ENCODE assay signal across 10 cellular contexts in the genomic region with DNA sequence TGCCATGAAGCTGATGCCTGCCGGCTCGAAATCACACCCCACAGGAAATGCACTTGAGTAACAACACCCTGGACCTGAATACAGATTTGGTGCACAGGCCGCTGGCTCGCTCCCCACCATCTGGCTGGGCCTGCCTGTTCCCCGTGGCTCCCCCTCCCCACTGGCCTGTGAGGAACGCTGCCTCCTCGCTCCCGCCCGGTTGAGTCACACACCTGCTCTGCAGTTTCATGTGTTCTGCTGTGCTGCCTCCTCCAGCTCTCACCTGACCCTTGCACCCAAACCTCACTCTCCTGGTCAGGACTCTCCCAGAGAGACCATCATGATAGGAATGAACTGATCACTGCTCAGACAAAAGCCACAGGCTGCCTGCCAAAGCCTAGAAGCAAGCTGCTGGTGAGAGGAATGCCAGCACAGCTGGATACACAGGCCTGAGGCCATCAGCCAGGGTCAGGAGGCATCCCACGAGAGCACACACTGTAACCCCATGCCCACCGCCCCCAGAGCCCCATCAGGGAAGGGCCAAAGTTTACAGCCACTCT. TPM values are rescaled to one million over a fixed set of nuclear protein-coding genes. Genes with fewer than 3 reads are reported as not detected.
DNase-seq lines count a peak whose midpoint lies in the region; ATAC-seq, FAIRE-seq and TF ChIP-seq lines count a peak whose summit lies in the region.
"Had no signal": no experiment of that assay in that cellular context is flagged by ENCODE, and none has a peak within 500 bp of the region (broad histone marks: within the 10 kb centered on the region; RNA-seq: fewer than 3 reads in every experiment).

No MANE protein-coding gene starts in this region.

- TF ChIP-seq CTCF in astrocyte (IDR thresholded peaks at IDR 0.05; ENCODE audit: insufficient read depth, low read depth, low read length): no peak

- H3K27me3 ChIP-seq in astrocyte (ENCODE audit: insufficient read depth, low read length): no peaks in the 10 kb centered on the region
- H3K27me3 ChIP-seq: cardiac muscle cell, pancreas had no signal

- peaks cover 13% of the 10 kb centered on the region for H3K4me1 ChIP-seq in astrocyte (ENCODE audit: insufficient read depth, low read length)

- H3K27ac Mint-ChIP-seq in astrocyte (ENCODE audit: unreplicated experiment): no peak overlapping the region
- H3K27ac Mint-ChIP-seq in activated T-helper 1 cell treated with anti-CD3 and anti-CD28 coated beads, Interleukin-12 subunit alpha, Interleukin-12 subunit beta, Interleukin-2, Interleukin-4 antibody, amounts not matched to agents 30 ng/mL and 10 ng/mL and 1 ng/mL, durations not matched to agents 14 hours and 24 hours and 36 hours: no peak overlapping the region

- intact Hi-C loops in activated T-helper 1 cell treated with anti-CD3 and anti-CD28 coated beads, Interleukin-12 subunit alpha, Interleukin-12 subunit beta, Interleukin-2, Interleukin-4 antibody, amounts not matched to agents 30 ng/mL and 10 ng/mL and 1 ng/mL, durations not matched to agents 14 hours and 24 hours and 36 hours (cut with micrococcal nuclease): no loop called here

- no peak overlapping the region for H3K27ac ChIP-seq in astrocyte (ENCODE audit: low read depth, low read length)
- H3K27ac ChIP-seq: cardiac muscle cell, pancreas had no signal

- peak overlapping the region; percentile 58 for H3K4me3 Mint-ChIP-seq in astrocyte (ENCODE audit: unreplicated experiment)
- no peak overlapping the region for H3K4me3 Mint-ChIP-seq in activated T-helper 1 cell treated with anti-CD3 and anti-CD28 coated beads, Interleukin-12 subunit alpha, Interleukin-12 subunit beta, Interleukin-2, Interleukin-4 antibody, amounts not matched to agents 30 ng/mL and 10 ng/mL and 1 ng/mL, durations not matched to agents 14 hours and 24 hours and 36 hours

- H3K4me1 Mint-ChIP-seq in astrocyte (ENCODE audit: low read depth, unreplicated experiment): peaks cover 15% of the 10 kb centered on the region
- H3K4me1 Mint-ChIP-seq in activated T-helper 1 cell treated with anti-CD3 and anti-CD28 coated beads, Interleukin-12 subunit alpha, Interleukin-12 subunit beta, Interleukin-2, Interleukin-4 antibody, amounts not matched to agents 30 ng/mL and 10 ng/mL and 1 ng/mL, durations not matched to agents 14 hours and 24 hours and 36 hours (ENCODE audit: low read depth): peaks cover 7% of the 10 kb centered on the region

- no peak for ATAC-seq in GM18873 (IDR thresholded peaks at IDR 0.05; ENCODE audit: low FRiP score, unreplicated experiment)
- ATAC-seq: pancreas had no signal

- H3K9me3 ChIP-seq in astrocyte (ENCODE audit: insufficient read depth, low read depth, low read length): no peaks in the 10 kb centered on the region
- H3K9me3 ChIP-seq: pancreas had no signal

- no peak for FAIRE-seq in astrocyte (lab: Jason Lieb, UNC)
- FAIRE-seq: HTR-8/SVneo, pancreas had no signal

- peak overlapping the region; percentile 25 for H3K9ac ChIP-seq in astrocyte (ENCODE audit: low read length)

- peaks cover under 1% of the 10 kb centered on the region for H3K36me3 Mint-ChIP-seq in astrocyte (ENCODE audit: low read depth, unreplicated experiment)
- peaks cover 3% of the 10 kb centered on the region for H3K36me3 Mint-ChIP-seq in activated T-helper 1 cell treated with anti-CD3 and anti-CD28 coated beads, Interleukin-12 subunit alpha, Interleukin-12 subunit beta, Interleukin-2, Interleukin-4 antibody, amounts not matched to agents 30 ng/mL and 10 ng/mL and 1 ng/mL, durations not matched to agents 14 hours and 24 hours and 36 hours (ENCODE audit: low read depth)

- H3K4me3 ChIP-seq in astrocyte (ENCODE audit: insufficient read depth, low read depth, low read length): no peak overlapping the region
- H3K4me3 ChIP-seq: cardiac muscle cell, pancreas had no signal

- H3K79me2 ChIP-seq in astrocyte (ENCODE audit: insufficient read depth, low read length): peaks cover 13% of the 10 kb centered on the region

- H3K27me3 Mint-ChIP-seq in astrocyte (ENCODE audit: low read depth, unreplicated experiment): no peaks in the 10 kb centered on the region
- H3K27me3 Mint-ChIP-seq in activated T-helper 1 cell treated with anti-CD3 and anti-CD28 coated beads, Interleukin-12 subunit alpha, Interleukin-12 subunit beta, Interleukin-2, Interleukin-4 antibody, amounts not matched to agents 30 ng/mL and 10 ng/mL and 1 ng/mL, durations not matched to agents 14 hours and 24 hours and 36 hours (ENCODE audit: insufficient read depth): peaks cover 2% of the 10 kb centered on the region

- H3K9me3 Mint-ChIP-seq in astrocyte (ENCODE audit: unreplicated experiment): no peaks in the 10 kb centered on the region
- H3K9me3 Mint-ChIP-seq in activated T-helper 1 cell treated with anti-CD3 and anti-CD28 coated beads, Interleukin-12 subunit alpha, Interleukin-12 subunit beta, Interleukin-2, Interleukin-4 antibody, amounts not matched to agents 30 ng/mL and 10 ng/mL and 1 ng/mL, durations not matched to agents 14 hours and 24 hours and 36 hours: no peaks in the 10 kb centered on the region

- H2AFZ ChIP-seq in astrocyte (ENCODE audit: low read depth, low read length): no peak overlapping the region

- peak; percentile 60 for DNase-seq in HuH-7.5 (ENCODE audit: low spot score)
- DNase-seq in astrocyte (ENCODE audit: low read depth): peak; percentile 14
- DNase-seq in kidney tubule cell (ENCODE audit: low spot score): peak; percentile 72
- DNase-seq in stromal cell of bone marrow (ENCODE audit: low read depth): peak; percentile 49
- no peak for DNase-seq in stimulated activated naive CD4-positive, alpha-beta T cell (lab: John Stamatoyannopoulos, UW)
- DNase-seq in activated T-helper 1 cell treated with anti-CD3 and anti-CD28 coated beads, Interleukin-12 subunit alpha, Interleukin-12 subunit beta, Interleukin-2, Interleukin-4 antibody, amounts not matched to agents 30 ng/mL and 10 ng/mL and 1 ng/mL, durations not matched to agents 14 hours and 24 hours and 36 hours (ENCODE audit: low spot score): no peak

- no peaks in the 10 kb centered on the region for H3K36me3 ChIP-seq in astrocyte (ENCODE audit: insufficient read depth, low read length)
- H3K36me3 ChIP-seq: cardiac muscle cell, pancreas had no signal

- peaks cover 10% of the 10 kb centered on the region for H4K20me1 ChIP-seq in astrocyte (ENCODE audit: insufficient read depth, low read length)

- no peak overlapping the region for H3K4me2 ChIP-seq in astrocyte (ENCODE audit: low read length)

RNA-seq across cellular contexts. Expression of a gene that starts 3.8 kb away (rescaled TPM):
- total RNA-seq in astrocyte: 46.4 and 51.0 TPM in 2 replicates
- total RNA-seq in activated T-helper 1 cell treated with anti-CD3 and anti-CD28 coated beads, Interleukin-12 subunit alpha, Interleukin-12 subunit beta, Interleukin-2, Interleukin-4 antibody, amounts not matched to agents 30 ng/mL and 10 ng/mL and 1 ng/mL, durations not matched to agents 14 hours and 24 hours and 36 hours: 111 and 113 TPM in 2 replicates

RNA-seq across cellular contexts. Expression of a gene that starts 25.2 kb away (rescaled TPM):
- total RNA-seq in astrocyte: 4.4 and 5.8 TPM in 2 replicates
- 1.1 and 1.2 TPM in 2 replicates for total RNA-seq in activated T-helper 1 cell treated with anti-CD3 and anti-CD28 coated beads, Interleukin-12 subunit alpha, Interleukin-12 subunit beta, Interleukin-2, Interleukin-4 antibody, amounts not matched to agents 30 ng/mL and 10 ng/mL and 1 ng/mL, durations not matched to agents 14 hours and 24 hours and 36 hours

RNA-seq across cellular contexts. Expression of a gene that starts 46.4 kb away (rescaled TPM):
- total RNA-seq in astrocyte: 148 and 155 TPM in 2 replicates
- total RNA-seq in activated T-helper 1 cell treated with anti-CD3 and anti-CD28 coated beads, Interleukin-12 subunit alpha, Interleukin-12 subunit beta, Interleukin-2, Interleukin-4 antibody, amounts not matched to agents 30 ng/mL and 10 ng/mL and 1 ng/mL, durations not matched to agents 14 hours and 24 hours and 36 hours: 137 and 140 TPM in 2 replicates

RNA-seq across cellular contexts. Expression of a gene that starts 51.7 kb away (rescaled TPM):
- 6.6 and 6.9 TPM in 2 replicates for total RNA-seq in astrocyte
- total RNA-seq in activated T-helper 1 cell treated with anti-CD3 and anti-CD28 coated beads, Interleukin-12 subunit alpha, Interleukin-12 subunit beta, Interleukin-2, Interleukin-4 antibody, amounts not matched to agents 30 ng/mL and 10 ng/mL and 1 ng/mL, durations not matched to agents 14 hours and 24 hours and 36 hours: 5.9 and 6.1 TPM in 2 replicates

RNA-seq across cellular contexts. Expression of a gene that starts 59.8 kb away (rescaled TPM):
- 111 and 126 TPM in 2 replicates for total RNA-seq in astrocyte
- 86.6 and 91.6 TPM in 2 replicates for total RNA-seq in activated T-helper 1 cell treated with anti-CD3 and anti-CD28 coated beads, Interleukin-12 subunit alpha, Interleukin-12 subunit beta, Interleukin-2, Interleukin-4 antibody, amounts not matched to agents 30 ng/mL and 10 ng/mL and 1 ng/mL, durations not matched to agents 14 hours and 24 hours and 36 hours

Comparison
In these comparisons a context has a peak if more than half of its experiments do, and no peak if none do; other contexts are left out.
1. DNase-seq: peak in HuH-7.5 (single experiment), astrocyte (single experiment), kidney tubule cell (single experiment) and stromal cell of bone marrow (single experiment); none in stimulated activated naive CD4-positive, alpha-beta T cell (0 of 6) and activated T-helper 1 cell treated with anti-CD3 and anti-CD28 coated beads, Interleukin-12 subunit alpha, Interleukin-12 subunit beta, Interleukin-2, Interleukin-4 antibody, amounts not matched to agents 30 ng/mL and 10 ng/mL and 1 ng/mL, durations not matched to agents 14 hours and 24 hours and 36 hours (single experiment).